17 cellular contexts compared by ENCODE assay signal in genomic region chr5:84069608-84070179, GRCh38.
A peak's percentile ranks its signal among the peaks of the same experiment; 100 is the strongest.
DNase-seq lines count a peak whose midpoint lies in the region; ATAC-seq and TF ChIP-seq lines count a peak whose summit lies in the region.
"Had no signal": no experiment of that assay in that cellular context is flagged by ENCODE, and none has a peak within 500 bp of the region (broad histone marks: within the 10 kb centered on the region; RNA-seq: fewer than 3 reads in every experiment).

No MANE protein-coding gene starts in this region.

- H3K27me3 Mint-ChIP-seq in chondrocyte (ENCODE audit: low read depth): no peaks in the 10 kb centered on the region
- H3K27me3 Mint-ChIP-seq in CD8-positive, alpha-beta memory T cell: no peaks in the 10 kb centered on the region
- H3K27me3 Mint-ChIP-seq: CD4-positive, alpha-beta memory T cell had no signal

- no peak overlapping the region for H2AFZ ChIP-seq in neuronal stem cell (ENCODE audit: low read length)
- H2AFZ ChIP-seq: GM23248 had no signal

- POLR2A ChIA-PET in CD8-positive, alpha-beta memory T cell (lab: Charles Lee): no interaction called here

- no peak overlapping the region for H3K27ac Mint-ChIP-seq in chondrocyte (ENCODE audit: unreplicated experiment)
- no peak overlapping the region for H3K27ac Mint-ChIP-seq in CD8-positive, alpha-beta memory T cell
- no peak overlapping the region for H3K27ac Mint-ChIP-seq in stimulated activated effector memory CD8-positive, alpha-beta T cell treated with anti-CD3 and anti-CD28 coated beads, Interleukin-12 subunit alpha, Interleukin-12 subunit beta, amount 100 ng/mL, for 72 hours
- H3K27ac Mint-ChIP-seq: CD14-positive monocyte; CD4-positive, alpha-beta memory T cell had no signal

- no peak overlapping the region for H4K91ac ChIP-seq in neuronal stem cell (ENCODE audit: low read depth, low read length, poor library complexity)

- no peaks in the 10 kb centered on the region for H3K9me3 ChIP-seq in neuronal stem cell (replicated peaks in 1 of 2; ENCODE audit: control insufficient read depth in 2 of 2, insufficient read depth in 1 of 2, low read depth in 1 of 2, low read length in 2 of 2)
- H3K9me3 ChIP-seq in CD8-positive, alpha-beta memory T cell (ENCODE audit: low read length): no peaks in the 10 kb centered on the region
- H3K9me3 ChIP-seq: A549, BLaER1 had no signal

- H3K4ac ChIP-seq in neuronal stem cell (ENCODE audit: low read length): no peak overlapping the region

- H3K36me3 ChIP-seq in neuronal stem cell (replicated peaks in 1 of 2; ENCODE audit: control insufficient read depth in 2 of 2, insufficient read depth in 2 of 2, low read length in 2 of 2): no peaks in the 10 kb centered on the region
- H3K36me3 ChIP-seq in CD8-positive, alpha-beta memory T cell (ENCODE audit: insufficient read depth, low read length): no peaks in the 10 kb centered on the region
- H3K36me3 ChIP-seq: BLaER1 had no signal

- H3K4me2 ChIP-seq in neuronal stem cell (ENCODE audit: insufficient read depth, low read length, poor library complexity, severe bottlenecking): no peak overlapping the region
- H3K4me2 ChIP-seq: A549, BLaER1 had no signal

- no peak overlapping the region for H3K27ac ChIP-seq in neuronal stem cell (replicated peaks; ENCODE audit: low read length)
- no peak overlapping the region for H3K27ac ChIP-seq in CD8-positive, alpha-beta memory T cell (ENCODE audit: low read depth, low read length)
- H3K27ac ChIP-seq: 22Rv1, A549, BLaER1, GM23248 had no signal

- H3K14ac ChIP-seq in neuronal stem cell (ENCODE audit: low read length): no peak overlapping the region

- H3K4me3 ChIP-seq in neuronal stem cell (ENCODE audit: low read length in 2 of 2): no peak overlapping the region
- H3K4me3 ChIP-seq in CD8-positive, alpha-beta memory T cell (ENCODE audit: low read length): no peak overlapping the region
- H3K4me3 ChIP-seq: A549, BLaER1, GM23248 had no signal

- DNase-seq in Right ventricle myocardium inferior (ENCODE audit: missing footprints) (peak; percentile 34), Right ventricle myocardium superior (no peak), chondrocyte (ENCODE audit: low spot score) (peak; percentile 48), neuronal stem cell (ENCODE audit: low spot score) (no peak)
- DNase-seq in CD8-positive, alpha-beta memory T cell: no peak
- DNase-seq in stimulated activated effector memory CD8-positive, alpha-beta T cell treated with anti-CD3 and anti-CD28 coated beads, Interleukin-12 subunit alpha, Interleukin-12 subunit beta, amount 100 ng/mL, for 72 hours (ENCODE audit: low spot score in 2 of 2): no peak
- DNase-seq: Calu3; CD4-positive, alpha-beta memory T cell; DMS79 treated with DMSO at 0.1 percent for 48 hours; GF-D8; GM23248; H7 had no signal

- intact Hi-C loops in Right ventricle myocardium inferior (cut with DNase I) (no loop called here), Right ventricle myocardium superior (cut with DNase I) (no loop called here)

- no peak overlapping the region for H3K23ac ChIP-seq in neuronal stem cell (ENCODE audit: low read depth, low read length, poor library complexity)

- no peak overlapping the region for H2BK12ac ChIP-seq in neuronal stem cell (ENCODE audit: low read length)

- H3K4me1 Mint-ChIP-seq in chondrocyte (ENCODE audit: low read depth): peaks cover 20% of the 10 kb centered on the region
- no peaks in the 10 kb centered on the region for H3K4me1 Mint-ChIP-seq in CD8-positive, alpha-beta memory T cell
- H3K4me1 Mint-ChIP-seq in stimulated activated effector memory CD8-positive, alpha-beta T cell treated with anti-CD3 and anti-CD28 coated beads, Interleukin-12 subunit alpha, Interleukin-12 subunit beta, amount 100 ng/mL, for 72 hours: no peaks in the 10 kb centered on the region
- H3K4me1 Mint-ChIP-seq: CD14-positive monocyte; CD4-positive, alpha-beta memory T cell had no signal

- H2BK120ac ChIP-seq in neuronal stem cell (ENCODE audit: low read depth, low read length): no peak overlapping the region

- peak overlapping the region; percentile 13 for H3K18ac ChIP-seq in neuronal stem cell (ENCODE audit: low read length)

- no peak overlapping the region for H3K4me3 Mint-ChIP-seq in chondrocyte (ENCODE audit: unreplicated experiment)
- no peak overlapping the region for H3K4me3 Mint-ChIP-seq in CD8-positive, alpha-beta memory T cell
- H3K4me3 Mint-ChIP-seq in stimulated activated effector memory CD8-positive, alpha-beta T cell treated with anti-CD3 and anti-CD28 coated beads, Interleukin-12 subunit alpha, Interleukin-12 subunit beta, amount 100 ng/mL, for 72 hours: no peak overlapping the region
- H3K4me3 Mint-ChIP-seq: CD14-positive monocyte; CD4-positive, alpha-beta memory T cell had no signal

- H3K9me3 Mint-ChIP-seq in chondrocyte (ENCODE audit: low read depth): no peaks in the 10 kb centered on the region
- H3K9me3 Mint-ChIP-seq in CD8-positive, alpha-beta memory T cell: peaks cover 0 to 22% (median 0%) of the 10 kb centered on the region in 5 donors
- peaks cover 5% of the 10 kb centered on the region for H3K9me3 Mint-ChIP-seq in stimulated activated effector memory CD8-positive, alpha-beta T cell treated with anti-CD3 and anti-CD28 coated beads, Interleukin-12 subunit alpha, Interleukin-12 subunit beta, amount 100 ng/mL, for 72 hours

- H3K36me3 Mint-ChIP-seq in chondrocyte (ENCODE audit: low read depth): peaks cover 3% of the 10 kb centered on the region
- no peaks in the 10 kb centered on the region for H3K36me3 Mint-ChIP-seq in CD8-positive, alpha-beta memory T cell
- H3K36me3 Mint-ChIP-seq in stimulated activated effector memory CD8-positive, alpha-beta T cell treated with anti-CD3 and anti-CD28 coated beads, Interleukin-12 subunit alpha, Interleukin-12 subunit beta, amount 100 ng/mL, for 72 hours: no peaks in the 10 kb centered on the region
- H3K36me3 Mint-ChIP-seq: CD14-positive monocyte; CD4-positive, alpha-beta memory T cell had no signal

- no CpG with 5 or more reads among the region's 13 CpGs for WGBS in neuronal stem cell (ENCODE audit: extremely low coverage in 2 of 2, insufficient read length in 2 of 2, insufficient replicate concordance in 1 of 2), 2 donors

- peak overlapping the region; percentile 35 for H2BK5ac ChIP-seq in neuronal stem cell (ENCODE audit: low read length)

- no peak overlapping the region for H3K9ac ChIP-seq in neuronal stem cell (ENCODE audit: low read depth, low read length, poor library complexity)
- H3K9ac ChIP-seq: BLaER1, GM23248 had no signal

- H2AK5ac ChIP-seq in neuronal stem cell (ENCODE audit: low read depth, low read length): no peak overlapping the region

- TF ChIP-seq CTCF in chondrocyte (IDR thresholded peaks at IDR 0.05): no peak

- H3K4me1 ChIP-seq in neuronal stem cell (ENCODE audit: control insufficient read depth in 2 of 2, insufficient read depth in 1 of 2, low read depth in 1 of 2, low read length in 2 of 2): no peaks in the 10 kb centered on the region
- H3K4me1 ChIP-seq in CD8-positive, alpha-beta memory T cell (ENCODE audit: insufficient read depth, low read length): no peaks in the 10 kb centered on the region
- H3K4me1 ChIP-seq: A549, BLaER1 had no signal

- H3K27me3 ChIP-seq in neuronal stem cell (ENCODE audit: control insufficient read depth in 3 of 3, insufficient read depth in 3 of 3, low read depth in 1 of 3, low read length in 3 of 3): no peaks in the 10 kb centered on the region
- H3K27me3 ChIP-seq in CD8-positive, alpha-beta memory T cell (ENCODE audit: insufficient read depth, low read length, poor library complexity, severe bottlenecking): no peaks in the 10 kb centered on the region
- H3K27me3 ChIP-seq: BLaER1 had no signal

- ATAC-seq in Right ventricle myocardium inferior (no peak), Right ventricle myocardium superior (ENCODE audit: poor library complexity) (no peak), GM19328 (IDR thresholded peaks at IDR 0.05; ENCODE audit: unreplicated experiment) (no peak)
- no peak for ATAC-seq in stimulated activated effector memory CD8-positive, alpha-beta T cell treated with anti-CD3 and anti-CD28 coated beads, Interleukin-12 subunit alpha, Interleukin-12 subunit beta, amount 100 ng/mL, for 72 hours
- ATAC-seq: A549 had no signal

- H4K8ac ChIP-seq in neuronal stem cell (ENCODE audit: low read depth, low read length): no peak overlapping the region

- CTCF ChIA-PET in CD8-positive, alpha-beta memory T cell (lab: Charles Lee): no interaction called here

- no peak overlapping the region for H2BK15ac ChIP-seq in neuronal stem cell (ENCODE audit: low read length)

- H3K79me1 ChIP-seq in neuronal stem cell (ENCODE audit: low read depth, low read length): no peaks in the 10 kb centered on the region

Comparison
In these comparisons a context has a peak if more than half of its experiments do, and no peak if none do; other contexts are left out.
1. DNase-seq: peak in Right ventricle myocardium inferior (single experiment) and chondrocyte (single experiment); none in Right ventricle myocardium superior (single experiment), neuronal stem cell (single experiment), CD8-positive, alpha-beta memory T cell (0 of 5) and stimulated activated effector memory CD8-positive, alpha-beta T cell treated with anti-CD3 and anti-CD28 coated beads, Interleukin-12 subunit alpha, Interleukin-12 subunit beta, amount 100 ng/mL, for 72 hours (0 of 2).